Comparison of ENCODE assay signal across 1 cellular context in genomic region chr20:45114465-45115385, GRCh38.
TF ChIP-seq lines count a peak whose summit lies in the region.

Gene WFDC5 (minus strand): TSS chr20:45115174. CDS start chr20:45115083, 91 bp downstream.

TF ChIP-seq in HEK293, 187 proteins besides CTCF, POLR2A, EP300 and RAD21 (continued from another document):
- TF ChIP-seq ZNF335 (tag by site-specific recombination; conservative IDR thresholded peaks at IDR 0.05): peak; percentile 47; the same call in 1 of the 2 replicates
TF ChIP-seq in HEK293: peak in this region for 3.
